8 cellular contexts compared by ENCODE assay signal in the genomic region with DNA sequence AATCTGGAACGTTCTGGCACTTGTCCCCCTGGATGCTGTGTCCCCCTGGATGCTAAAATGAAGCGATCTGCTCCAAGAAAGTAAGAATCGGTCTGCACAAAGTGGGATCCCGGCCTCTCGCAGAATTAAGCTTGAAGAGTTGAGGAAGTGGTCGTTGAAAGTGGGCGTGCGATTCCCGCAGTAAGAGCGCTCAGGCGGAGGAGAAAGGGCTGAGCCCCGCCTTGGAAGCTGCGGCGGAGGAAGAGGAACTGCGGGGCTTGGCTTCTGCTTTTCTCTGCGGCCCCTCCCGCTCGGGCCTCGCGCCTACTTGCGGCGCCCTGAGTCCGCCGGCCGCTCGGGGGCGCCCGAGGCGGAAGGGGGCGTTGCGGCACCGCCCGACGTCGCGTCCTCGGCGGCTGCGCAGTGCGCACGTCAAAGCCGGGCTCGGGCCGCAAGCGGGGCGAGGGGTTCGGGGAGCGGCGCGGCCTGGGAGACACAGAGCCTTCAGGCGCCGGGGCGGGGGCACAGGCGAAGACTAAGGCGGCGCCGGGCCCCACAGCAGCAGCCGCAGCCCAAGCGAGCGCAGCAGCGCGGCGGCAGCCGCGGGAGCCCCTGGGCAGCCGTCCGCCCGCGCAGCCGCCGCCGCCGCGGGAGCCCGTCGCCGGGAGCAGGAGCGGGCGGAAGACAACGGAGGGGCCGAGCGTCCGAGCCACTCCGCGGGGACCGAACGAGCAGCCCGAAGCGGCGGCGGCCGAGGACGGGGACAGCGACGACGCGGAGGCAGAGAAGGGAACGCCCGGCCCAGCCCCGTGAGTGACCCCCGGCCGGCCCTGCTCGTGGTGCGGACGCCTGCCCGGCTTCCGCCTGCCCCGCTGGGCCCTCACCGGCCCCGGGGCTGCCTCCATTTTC. TPM values are rescaled to one million over a fixed set of nuclear protein-coding genes. Genes with fewer than 3 reads are reported as not detected.
DNase-seq lines count a peak whose midpoint lies in the region; ATAC-seq lines count a peak whose summit lies in the region.

CAB39 (plus strand) TSS at position 400 of the 888 bp plus-strand sequence. CDS start 47,160 bp downstream, outside the sequence.

- ATAC-seq in GM19035 (IDR thresholded peaks at IDR 0.05; ENCODE audit: unreplicated experiment) (peak; percentile 85), HG03354 (IDR thresholded peaks at IDR 0.05; ENCODE audit: poor library complexity, severe bottlenecking, unreplicated experiment) (peak; percentile 89)

- peak; percentile 97 for DNase-seq in AG20443 (ENCODE audit: low spot score)
- peak; percentile 80 for DNase-seq in NCI-H460 (ENCODE audit: extremely low read depth, low read depth)
- DNase-seq in activated CD4-positive, alpha-beta T cell treated with anti-CD3 and anti-CD28 coated beads for 1 hour = peak; percentile 82
- peak; percentile 90 for DNase-seq in cerebellum (ENCODE audit: low spot score)
- DNase-seq in kidney glomerular epithelial cell (lab: John Stamatoyannopoulos, UW) = peak; percentile 36
- DNase-seq in stimulated activated CD4-positive, alpha-beta T cell treated with anti-CD3 and anti-CD28 coated beads, Interleukin-1b, Interleukin-23, amount 100 ng/mL, for 1 hour (ENCODE audit: low read depth in 2 of 2) = peak; percentile 65 to 74

RNA-seq across cellular contexts. Expression of gene CAB39, which starts in this region (rescaled TPM):
- total RNA-seq in NCI-H460 (2014; rRNA removed; shearing (Covaris generic)) = 45.1 and 49.7 TPM in 2 replicates
- polyA plus RNA-seq in NCI-H460 (2014; cell fraction: nucleus; rRNA removed) = 26.8 and 32.5 TPM in 2 replicates
- total RNA-seq in cerebellum = 98.3 TPM

Comparison
In these comparisons a context has a peak if more than half of its experiments do, and no peak if none do; other contexts are left out.
1. Peak in every context shown above with its lines: DNase-seq and ATAC-seq.
2. DNase-seq: peak in every context shown above with its lines; median percentile 97 in AG20443; 90 in cerebellum; 82 in activated CD4-positive, alpha-beta T cell treated with anti-CD3 and anti-CD28 coated beads for 1 hour; 80 in NCI-H460; 70 in stimulated activated CD4-positive, alpha-beta T cell treated with anti-CD3 and anti-CD28 coated beads, Interleukin-1b, Interleukin-23, amount 100 ng/mL, for 1 hour; 36 in kidney glomerular epithelial cell.